27 cellular contexts compared by ENCODE assay signal in the genomic region with DNA sequence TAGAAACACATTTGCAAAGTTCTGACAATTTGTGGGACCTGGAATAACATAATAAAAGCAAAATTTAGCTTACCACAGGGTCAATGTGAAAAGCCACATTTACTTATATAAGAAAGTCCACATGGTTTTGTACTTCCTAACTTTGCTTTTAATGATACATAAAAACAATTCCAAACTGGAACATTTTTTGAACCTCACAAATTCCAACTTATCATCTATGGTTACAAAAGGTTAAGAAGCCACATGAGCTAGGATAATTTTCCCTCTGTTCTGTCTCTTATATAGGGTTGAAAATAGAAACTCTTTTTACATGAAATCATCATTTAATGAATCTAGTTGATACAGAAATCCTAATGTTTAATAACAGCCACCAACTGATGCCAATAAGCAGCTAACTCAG. TPM values are rescaled to one million over a fixed set of nuclear protein-coding genes. Genes with fewer than 3 reads are reported as not detected.
"Had no signal": no experiment of that assay in that cellular context is flagged by ENCODE, and none has a peak within 500 bp of the region (broad histone marks: within the 10 kb centered on the region; RNA-seq: fewer than 3 reads in every experiment).

No MANE protein-coding gene starts in this region.

- H3K4me3 ChIP-seq: K562, MG63, Peyer's patch, SJSA1 had no signal

- H3K36me3 ChIP-seq: MG63, Peyer's patch, SJSA1 had no signal

- H3K4me1 ChIP-seq: Peyer's patch, SJSA1 had no signal

- DNase-seq: activated CD4-positive, alpha-beta memory T cell treated with anti-CD3 and anti-CD28 coated beads for 36 hours; activated CD4-positive, alpha-beta T cell treated with anti-CD3 and anti-CD28 coated beads for 36 hours; activated CD4-positive, alpha-beta T cell treated with anti-CD3 and anti-CD28 coated beads, Interleukin-2, amount 50 U/mL, for 1 hour; activated CD8-positive, alpha-beta memory T cell treated with anti-CD3 and anti-CD28 coated beads, Interleukin-2, amount 50 U/mL, for 4 hours; activated gamma-delta T cell treated with Interleukin-2 at 50 U/mL for 16 hours; activated naive CD4-positive, alpha-beta T cell treated with anti-CD3 and anti-CD28 coated beads for 36 hours; activated T-cell treated with anti-CD3 and anti-CD28 coated beads for 4 hours; activated T-cell treated with anti-CD3 and anti-CD28 coated beads, Interleukin-2, amount 50 U/mL, for 4 hours; amniotic stem cell; aorta; MG63; NCI-H1048; NCI-H1436 treated with DMSO at 0.1 percent for 48 hours; NCI-H1694 treated with DMSO at 0.1 percent for 48 hours; NCI-H2029; NCI-H345; NCI-H524 treated with DMSO at 0.1 percent for 48 hours; PC-3; Peyer's patch; RPMI8226; SHP77 treated with DMSO at 0.1 percent for 48 hours; SK-N-SH had no signal

- H3K27ac ChIP-seq: Peyer's patch, SJSA1 had no signal

- H3K9me3 ChIP-seq: MG63, Peyer's patch, SJSA1, SK-N-SH had no signal

- H3K4me2 ChIP-seq: SK-N-SH had no signal

- H3K27me3 ChIP-seq: Peyer's patch, SJSA1 had no signal

- H3K9me2 ChIP-seq: SK-N-SH had no signal

- H3K9ac ChIP-seq: SK-N-SH had no signal

RNA-seq across cellular contexts. Expression of a gene that starts 8.9 kb away (rescaled TPM):
- total RNA-seq: activated CD4-positive, alpha-beta memory T cell treated with anti-CD3 and anti-CD28 coated beads for 36 hours; activated CD4-positive, alpha-beta T cell treated with anti-CD3 and anti-CD28 coated beads for 36 hours; activated naive CD4-positive, alpha-beta T cell treated with anti-CD3 and anti-CD28 coated beads for 36 hours; activated naive CD4-positive, alpha-beta T cell treated with anti-CD3 and anti-CD28 coated beads, Interleukin-2, amount 50 U/mL, for 72 hours; activated T-helper 1 cell treated with anti-CD3 and anti-CD28 coated beads, Interleukin-12 subunit alpha, Interleukin-12 subunit beta, Interleukin-2, Interleukin-4 antibody, amounts not matched to agents 30 ng/mL and 10 ng/mL and 1 ng/mL, durations not matched to agents 14 hours and 24 hours and 36 hours; NCI-H460; PC-3; SJSA1 had no signal
